ENCODE assay signal across 1 cellular context in the genomic region with DNA sequence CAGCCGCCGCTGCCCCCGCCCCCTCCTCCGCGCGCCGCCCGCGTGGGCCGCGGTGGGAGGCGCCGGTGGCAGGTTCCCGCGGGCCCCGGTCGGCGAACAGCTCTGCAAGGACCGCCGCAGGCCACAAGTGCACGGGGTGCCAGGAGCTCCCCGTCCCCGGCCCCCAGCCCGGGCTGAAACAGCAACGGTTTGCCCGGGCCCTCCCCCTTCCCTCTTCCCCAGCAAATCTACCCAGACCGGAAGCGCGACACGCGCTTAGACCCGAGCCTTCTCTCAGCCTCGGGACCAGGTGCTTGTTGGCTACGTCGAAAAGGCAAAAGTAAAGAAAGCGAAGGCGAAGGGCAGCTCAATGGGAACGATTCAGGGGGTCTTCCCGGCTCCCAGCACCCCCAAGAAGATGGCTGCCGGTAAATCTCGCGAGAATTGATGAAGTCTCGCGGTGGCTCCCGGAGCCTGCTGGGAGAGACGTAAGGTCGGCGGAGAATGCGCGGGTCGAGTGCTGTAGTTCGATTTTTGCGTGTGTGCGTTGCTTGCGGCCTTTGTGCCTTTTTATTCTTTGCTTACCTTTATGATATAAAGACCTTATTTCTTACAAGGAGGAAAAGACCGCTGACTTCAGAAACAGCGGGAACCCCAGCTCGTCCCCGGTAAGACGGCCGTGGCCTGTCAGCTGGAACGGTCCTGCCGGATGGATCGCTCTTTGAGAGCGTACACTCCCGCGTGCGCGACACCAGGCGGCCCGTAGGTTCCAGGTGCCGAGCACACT.
TF ChIP-seq lines count a peak whose summit lies in the region.

TSS of gene RBM26 (minus strand) at position 425 of the 766 bp plus-strand sequence. CDS start 481 bp downstream, outside the sequence.

TF ChIP-seq in K562, 482 proteins besides CTCF, POLR2A, EP300 and RAD21 (continued from another document and continues in another):
- TF ChIP-seq NFRKB (IDR thresholded peaks at IDR 0.05; ENCODE audit: low read depth): peak; percentile 78
- TF ChIP-seq HINFP (tag; conservative IDR thresholded peaks at IDR 0.05; ENCODE audit: low read depth): no peak
- TF ChIP-seq ASH1L (IDR thresholded peaks at IDR 0.05; ENCODE audit: borderline replicate concordance, low read depth, partially characterized antibody): peak; percentile 26
- no peak for TF ChIP-seq SMAD4 (CRISPR knock-in tag; conservative IDR thresholded peaks at IDR 0.05)
- TF ChIP-seq, protein P1, sequence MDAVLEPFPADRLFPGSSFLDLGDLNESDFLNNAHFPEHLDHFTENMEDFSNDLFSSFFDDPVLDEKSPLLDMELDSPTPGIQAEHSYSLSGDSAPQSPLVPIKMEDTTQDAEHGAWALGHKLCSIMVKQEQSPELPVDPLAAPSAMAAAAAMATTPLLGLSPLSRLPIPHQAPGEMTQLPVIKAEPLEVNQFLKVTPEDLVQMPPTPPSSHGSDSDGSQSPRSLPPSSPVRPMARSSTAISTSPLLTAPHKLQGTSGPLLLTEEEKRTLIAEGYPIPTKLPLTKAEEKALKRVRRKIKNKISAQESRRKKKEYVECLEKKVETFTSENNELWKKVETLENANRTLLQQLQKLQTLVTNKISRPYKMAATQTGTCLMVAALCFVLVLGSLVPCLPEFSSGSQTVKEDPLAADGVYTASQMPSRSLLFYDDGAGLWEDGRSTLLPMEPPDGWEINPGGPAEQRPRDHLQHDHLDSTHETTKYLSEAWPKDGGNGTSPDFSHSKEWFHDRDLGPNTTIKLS (IDR thresholded peaks at IDR 0.05; ENCODE audit: borderline replicate concordance, low read depth): peak; percentile 60; the same call in 1 of the 2 replicates
- TF ChIP-seq ZNF175 (CRISPR knock-in tag; IDR thresholded peaks at IDR 0.05; ENCODE audit: low read depth): no peak
- 0 out of 2 replicates have a peak, but pooled peaks have one; percentile 14 for TF ChIP-seq BHLHE40 (IDR thresholded peaks at IDR 0.05; ENCODE audit: low read length)
- TF ChIP-seq ESRRA (IDR thresholded peaks at IDR 0.05; ENCODE audit: borderline replicate concordance, low read depth): no peak
- no peak for TF ChIP-seq PCBP2 (IDR thresholded peaks at IDR 0.05; ENCODE audit: low read depth, low read length, poor library complexity, severe bottlenecking)
- TF ChIP-seq SREBF2 (CRISPR knock-in tag; IDR thresholded peaks at IDR 0.05): no peak
- no peak for TF ChIP-seq TOE1 (IDR thresholded peaks at IDR 0.05; ENCODE audit: borderline replicate concordance)
- no peak for TF ChIP-seq TOE1 (CRISPR knock-in tag; IDR thresholded peaks at IDR 0.05; ENCODE audit: borderline replicate concordance, low read depth)
- TF ChIP-seq, protein P2, sequence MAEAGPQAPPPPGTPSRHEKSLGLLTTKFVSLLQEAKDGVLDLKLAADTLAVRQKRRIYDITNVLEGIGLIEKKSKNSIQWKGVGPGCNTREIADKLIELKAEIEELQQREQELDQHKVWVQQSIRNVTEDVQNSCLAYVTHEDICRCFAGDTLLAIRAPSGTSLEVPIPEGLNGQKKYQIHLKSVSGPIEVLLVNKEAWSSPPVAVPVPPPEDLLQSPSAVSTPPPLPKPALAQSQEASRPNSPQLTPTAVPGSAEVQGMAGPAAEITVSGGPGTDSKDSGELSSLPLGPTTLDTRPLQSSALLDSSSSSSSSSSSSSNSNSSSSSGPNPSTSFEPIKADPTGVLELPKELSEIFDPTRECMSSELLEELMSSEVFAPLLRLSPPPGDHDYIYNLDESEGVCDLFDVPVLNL (CRISPR knock-in tag; IDR thresholded peaks at IDR 0.05; ENCODE audit: low read depth): no peak
- TF ChIP-seq OTX1 (CRISPR knock-in tag; IDR thresholded peaks at IDR 0.05): no peak
- TF ChIP-seq MAFG (tag; conservative IDR thresholded peaks at IDR 0.05): no peak
- TF ChIP-seq ZNF592 (IDR thresholded peaks at IDR 0.05): peak; percentile 69; the same call in 1 of the 2 replicates
- no peak for TF ChIP-seq RUNX1 (IDR thresholded peaks at IDR 0.05; ENCODE audit: low read depth)
- TF ChIP-seq NFE2 (IDR thresholded peaks at IDR 0.05; ENCODE audit: low read depth): no peak
- TF ChIP-seq HMGN3 (IDR thresholded peaks at IDR 0.05; ENCODE audit: borderline replicate concordance, extremely low read depth, insufficient read length, low read depth, low read length): no peak
- TF ChIP-seq ZNF764 (CRISPR knock-in tag; IDR thresholded peaks at IDR 0.05; ENCODE audit: low read depth): no peak
- peak; percentile 28 for TF ChIP-seq RBM25 (IDR thresholded peaks at IDR 0.05; ENCODE audit: low read depth, low read length, severe bottlenecking)
- TF ChIP-seq CHD1 (IDR thresholded peaks at IDR 0.05; ENCODE audit: low read length): no peak
- no peak for TF ChIP-seq ZNF583 (CRISPR knock-in tag; IDR thresholded peaks at IDR 0.05)
- TF ChIP-seq ETS2 (tag; IDR thresholded peaks at IDR 0.05; ENCODE audit: borderline replicate concordance, poor library complexity, severe bottlenecking): no peak
- TF ChIP-seq HDAC1 (IDR thresholded peaks at IDR 0.05): no peak
- TF ChIP-seq ZNF316 (IDR thresholded peaks at IDR 0.05): no peak
- no peak for TF ChIP-seq HNRNPK (IDR thresholded peaks at IDR 0.05; ENCODE audit: low read depth, low read length, poor library complexity, severe bottlenecking)
- TF ChIP-seq, protein P3, sequence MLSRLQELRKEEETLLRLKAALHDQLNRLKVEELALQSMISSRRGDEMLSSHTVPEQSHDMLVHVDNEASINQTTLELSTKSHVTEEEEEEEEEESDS (CRISPR knock-in tag; IDR thresholded peaks at IDR 0.05): no peak
- no peak for TF ChIP-seq ETV6 (IDR thresholded peaks at IDR 0.05; ENCODE audit: borderline replicate concordance in 1 of 2, low read depth in 2 of 2, low read length in 1 of 2)
- no peak for TF ChIP-seq ETV6 (CRISPR knock-in tag; IDR thresholded peaks at IDR 0.05; ENCODE audit: borderline replicate concordance)
- TF ChIP-seq THAP7 (CRISPR knock-in tag; IDR thresholded peaks at IDR 0.05): no peak
- peak; percentile 74 for TF ChIP-seq ZNF24 (IDR thresholded peaks at IDR 0.05)
- no peak for TF ChIP-seq ZNF408 (CRISPR knock-in tag; IDR thresholded peaks at IDR 0.05; ENCODE audit: low read depth)
- no peak for TF ChIP-seq ZNF436 (CRISPR knock-in tag; IDR thresholded peaks at IDR 0.05)
- TF ChIP-seq SRSF9 (IDR thresholded peaks at IDR 0.05; ENCODE audit: borderline replicate concordance, low read depth, low read length): no peak
- TF ChIP-seq ZNF766 (CRISPR knock-in tag; conservative IDR thresholded peaks at IDR 0.05): no peak
- TF ChIP-seq, protein P4, sequence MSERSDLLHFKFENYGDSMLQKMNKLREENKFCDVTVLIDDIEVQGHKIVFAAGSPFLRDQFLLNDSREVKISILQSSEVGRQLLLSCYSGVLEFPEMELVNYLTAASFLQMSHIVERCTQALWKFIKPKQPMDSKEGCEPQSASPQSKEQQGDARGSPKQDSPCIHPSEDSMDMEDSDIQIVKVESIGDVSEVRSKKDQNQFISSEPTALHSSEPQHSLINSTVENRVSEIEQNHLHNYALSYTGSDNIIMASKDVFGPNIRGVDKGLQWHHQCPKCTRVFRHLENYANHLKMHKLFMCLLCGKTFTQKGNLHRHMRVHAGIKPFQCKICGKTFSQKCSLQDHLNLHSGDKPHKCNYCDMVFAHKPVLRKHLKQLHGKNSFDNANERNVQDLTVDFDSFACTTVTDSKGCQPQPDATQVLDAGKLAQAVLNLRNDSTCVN (CRISPR knock-in tag; IDR thresholded peaks at IDR 0.05): no peak
- no peak for TF ChIP-seq ZNF282 (CRISPR knock-in tag; IDR thresholded peaks at IDR 0.05)
- no peak for TF ChIP-seq TBP (optimal IDR thresholded peaks at IDR 0.05; ENCODE audit: low read depth, low read length)
- no peak for TF ChIP-seq KLF6 (CRISPR knock-in tag; IDR thresholded peaks at IDR 0.05; ENCODE audit: borderline replicate concordance)
- TF ChIP-seq BRF2 (IDR thresholded peaks at IDR 0.05; ENCODE audit: borderline replicate concordance, insufficient read depth, insufficient read length): no peak
- TF ChIP-seq PHF20 (IDR thresholded peaks at IDR 0.05; ENCODE audit: partially characterized antibody): peak; percentile 42
- no peak for TF ChIP-seq EZH2 (IDR thresholded peaks at IDR 0.05; ENCODE audit: borderline replicate concordance, low read depth, low read length)
- no peak for TF ChIP-seq RBM39 (optimal IDR thresholded peaks at IDR 0.05; ENCODE audit: low read depth, low read length)
- TF ChIP-seq, protein P5, sequence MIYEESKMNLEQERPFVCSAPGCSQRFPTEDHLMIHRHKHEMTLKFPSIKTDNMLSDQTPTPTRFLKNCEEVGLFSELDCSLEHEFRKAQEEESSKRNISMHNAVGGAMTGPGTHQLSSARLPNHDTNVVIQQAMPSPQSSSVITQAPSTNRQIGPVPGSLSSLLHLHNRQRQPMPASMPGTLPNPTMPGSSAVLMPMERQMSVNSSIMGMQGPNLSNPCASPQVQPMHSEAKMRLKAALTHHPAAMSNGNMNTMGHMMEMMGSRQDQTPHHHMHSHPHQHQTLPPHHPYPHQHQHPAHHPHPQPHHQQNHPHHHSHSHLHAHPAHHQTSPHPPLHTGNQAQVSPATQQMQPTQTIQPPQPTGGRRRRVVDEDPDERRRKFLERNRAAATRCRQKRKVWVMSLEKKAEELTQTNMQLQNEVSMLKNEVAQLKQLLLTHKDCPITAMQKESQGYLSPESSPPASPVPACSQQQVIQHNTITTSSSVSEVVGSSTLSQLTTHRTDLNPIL (CRISPR knock-in tag; IDR thresholded peaks at IDR 0.05): no peak
- no peak for TF ChIP-seq TAF15 (IDR thresholded peaks at IDR 0.05; ENCODE audit: low read depth, low read length)
- no peak for TF ChIP-seq U2AF1 (optimal IDR thresholded peaks at IDR 0.05; ENCODE audit: low read depth, low read length)
- TF ChIP-seq SMAD3 (CRISPR knock-in tag; conservative IDR thresholded peaks at IDR 0.05): 0 out of 2 replicates have a peak, but pooled peaks have one; percentile 7
- no peak for TF ChIP-seq CBX5 (IDR thresholded peaks at IDR 0.05; ENCODE audit: borderline replicate concordance, low read depth)
- TF ChIP-seq POU5F1 (IDR thresholded peaks at IDR 0.05; ENCODE audit: borderline replicate concordance, low read depth, low read length, partially characterized antibody): no peak
- no peak for TF ChIP-seq NR2F6 (CRISPR knock-in tag; IDR thresholded peaks at IDR 0.05)
- no peak for TF ChIP-seq CBFA2T2 (conservative IDR thresholded peaks at IDR 0.05)
- TF ChIP-seq ZNF395 (CRISPR knock-in tag; IDR thresholded peaks at IDR 0.05): no peak
- TF ChIP-seq MCM7 (IDR thresholded peaks at IDR 0.05): no peak
- no peak for TF ChIP-seq IFI16 (CRISPR knock-in tag; IDR thresholded peaks at IDR 0.05)
